Comparison of ENCODE assay signal across 23 cellular contexts in the genomic region with DNA sequence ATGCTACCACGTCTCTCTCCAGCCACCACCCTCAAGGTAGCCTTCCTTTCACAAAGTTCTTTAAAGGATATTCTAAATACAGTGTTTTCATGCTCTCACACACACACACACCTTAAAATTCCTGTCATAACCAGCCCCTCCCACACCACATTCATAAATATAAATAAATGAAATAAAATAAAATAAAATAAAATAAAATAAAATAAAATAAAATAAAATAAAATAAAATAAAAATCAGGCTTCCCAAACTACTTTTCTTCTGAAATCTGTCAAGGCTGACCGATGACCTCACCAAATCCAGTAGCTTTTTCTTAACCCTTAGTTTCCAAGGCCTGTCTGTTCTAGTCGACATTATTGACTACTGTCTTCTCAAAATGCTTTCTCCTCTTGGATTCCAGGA.
DNase-seq lines count a peak whose midpoint lies in the region; ATAC-seq, FAIRE-seq and TF ChIP-seq lines count a peak whose summit lies in the region.
"Had no signal": no experiment of that assay in that cellular context is flagged by ENCODE, and none has a peak within 500 bp of the region (broad histone marks: within the 10 kb centered on the region; RNA-seq: fewer than 3 reads in every experiment).

No MANE protein-coding gene starts in this region.

- in situ Hi-C loops in HepG2 (cut with HindIII; ENCODE audit: extremely low pct_ligation_motif_present, low pct_unique_long_range_greater_than_20kb), result loop anchor here (5.0 kb wide), 2 partner anchors 143 to 288 kb away; no protein-coding TSS in a partner anchor

- no peak for TF ChIP-seq CTCF in HepG2 (CRISPR knock-in tag; IDR thresholded peaks at IDR 0.05)
- TF ChIP-seq CTCF in right lobe of liver (IDR thresholded peaks at IDR 0.05), result no peak
- TF ChIP-seq CTCF in nephron progenitor cell (IDR thresholded peaks at IDR 0.05), result no peak
- no peak for TF ChIP-seq CTCF in tibial artery (IDR thresholded peaks at IDR 0.05)
- TF ChIP-seq CTCF in gastroesophageal sphincter (IDR thresholded peaks at IDR 0.05), result no peak

- H3K4me1 ChIP-seq in HepG2 (ENCODE audit: insufficient read depth, low read length), result no peaks in the 10 kb centered on the region
- H3K4me1 ChIP-seq in right lobe of liver, result no peaks in the 10 kb centered on the region
- H3K4me1 ChIP-seq in tibial artery, result peaks cover 0 to 24% (median 1%) of the 10 kb centered on the region in 4 donors
- H3K4me1 ChIP-seq in gastroesophageal sphincter, result peaks cover 0 to 19% (median 0%) of the 10 kb centered on the region in 3 donors
- H3K4me1 ChIP-seq: BLaER1, Caco-2, HAP-1 had no signal

- 2% methylated on average over 3 of the region's 3 CpGs for WGBS in HepG2 (ENCODE audit: low lambda C conversion rate)
- 76% methylated on average over 3 of the region's 3 CpGs for WGBS in right lobe of liver (ENCODE audit: insufficient coverage, low coverage, low lambda C conversion rate, missing lambda C conversion rate)
- 91 to 93% methylated on average over 3 of the region's 3 CpGs for WGBS in gastroesophageal sphincter (ENCODE audit: low coverage in 1 of 2), 2 donors

- no peaks in the 10 kb centered on the region for H3K9me3 ChIP-seq in HepG2 (ENCODE audit: low read length)
- H3K9me3 ChIP-seq in right lobe of liver, result no peaks in the 10 kb centered on the region
- H3K9me3 ChIP-seq in tibial artery, result no peaks in the 10 kb centered on the region
- H3K9me3 ChIP-seq in gastroesophageal sphincter, result no peaks in the 10 kb centered on the region
- H3K9me3 ChIP-seq: BLaER1, Caco-2, HAP-1 had no signal

- H3K36me3 ChIP-seq in HepG2 (replicated peaks in 1 of 2; ENCODE audit: control insufficient read depth in 1 of 2, insufficient read depth in 2 of 2, low read length in 2 of 2) (no peaks in the 10 kb centered on the region), right lobe of liver (no peaks in the 10 kb centered on the region), tibial artery (no peaks in the 10 kb centered on the region), gastroesophageal sphincter (no peaks in the 10 kb centered on the region)
- H3K36me3 ChIP-seq: BLaER1, HAP-1 had no signal

- H3K36me3 Mint-ChIP-seq in nephron progenitor cell (ENCODE audit: low read depth), result no peaks in the 10 kb centered on the region
- H3K36me3 Mint-ChIP-seq: CD4-positive, CD25-positive, alpha-beta regulatory T cell; CD8-positive, alpha-beta T cell had no signal

- H3K27ac Mint-ChIP-seq in nephron progenitor cell, result peak overlapping the region; percentile 79
- H3K27ac Mint-ChIP-seq: B cell; CD4-positive, CD25-positive, alpha-beta regulatory T cell; CD8-positive, alpha-beta T cell; GM23338 had no signal

- no peak overlapping the region for H3K27ac ChIP-seq in HepG2 (ENCODE audit: extremely low read length, insufficient read depth, low read length)
- H3K27ac ChIP-seq in right lobe of liver, result no peak overlapping the region
- peak overlapping the region; percentile 2 to 47 for H3K27ac ChIP-seq in tibial artery
- no peak overlapping the region for H3K27ac ChIP-seq in gastroesophageal sphincter
- H3K27ac ChIP-seq: 22Rv1, BLaER1, C4-2B had no signal

- H3K4me1 Mint-ChIP-seq in nephron progenitor cell, result no peaks in the 10 kb centered on the region
- H3K4me1 Mint-ChIP-seq: B cell; CD4-positive, CD25-positive, alpha-beta regulatory T cell had no signal

- TF ChIP-seq EP300 in HepG2 (IDR thresholded peaks at IDR 0.05; ENCODE audit: low read depth in 2 of 2, low read length in 2 of 2), result no peak
- TF ChIP-seq EP300 in HepG2 (CRISPR knock-in tag; IDR thresholded peaks at IDR 0.05; ENCODE audit: borderline replicate concordance), result no peak
- TF ChIP-seq EP300 in gastroesophageal sphincter (IDR thresholded peaks at IDR 0.05), result no peak

- no peaks in the 10 kb centered on the region for H3K9me3 Mint-ChIP-seq in nephron progenitor cell
- H3K9me3 Mint-ChIP-seq: CD8-positive, alpha-beta T cell had no signal

- no peak overlapping the region for H3K4me2 ChIP-seq in HepG2 (ENCODE audit: low read depth, low read length)
- H3K4me2 ChIP-seq: BLaER1, GM23338 had no signal

- no peak for DNase-seq in HepG2 (ENCODE audit: low spot score)
- no peak for DNase-seq in right lobe of liver
- no peak for DNase-seq in nephron progenitor cell
- DNase-seq in tibial artery, result no peak
- no peak for DNase-seq in HuH-7.5 (ENCODE audit: low spot score)
- no peak for DNase-seq in DMS 273 (lab: John Stamatoyannopoulos, UW; ENCODE audit: unreplicated experiment)
- DNase-seq: Caco-2; CD4-positive, CD25-positive, alpha-beta regulatory T cell; CD8-positive, alpha-beta T cell; DMS 273 treated with DMSO at 0.1 percent for 48 hours; DMS79; EL; GDM1 had no signal

- ATAC-seq in HepG2 (no peak), right lobe of liver (no peak), gastroesophageal sphincter (no peak)
- ATAC-seq: CD8-positive, alpha-beta T cell; GM12878; GM23338 had no signal

- H3K27me3 ChIP-seq in HepG2 (ENCODE audit: control insufficient read depth in 1 of 2, insufficient read depth in 2 of 2, low read length in 2 of 2) (no peaks in the 10 kb centered on the region), right lobe of liver (no peaks in the 10 kb centered on the region), tibial artery (no peaks in the 10 kb centered on the region), gastroesophageal sphincter (no peaks in the 10 kb centered on the region)
- H3K27me3 ChIP-seq: BLaER1 had no signal

- no peak overlapping the region for H2AFZ ChIP-seq in HepG2 (ENCODE audit: low read length)
- H2AFZ ChIP-seq: GM23338 had no signal

- no TSS peak for BruUV-seq in HepG2 (replicated peaks; lab: Mats Ljungman, UMichigan)

- H3K4me3 Mint-ChIP-seq in nephron progenitor cell, result no peak overlapping the region
- H3K4me3 Mint-ChIP-seq: B cell; CD4-positive, CD25-positive, alpha-beta regulatory T cell; CD8-positive, alpha-beta T cell; GM23338 had no signal

- peaks cover 2% of the 10 kb centered on the region for H3K27me3 Mint-ChIP-seq in nephron progenitor cell (ENCODE audit: low read depth, poor library complexity)
- H3K27me3 Mint-ChIP-seq: B cell; CD4-positive, CD25-positive, alpha-beta regulatory T cell had no signal

- FAIRE-seq in HepG2 (lab: Jason Lieb, UNC), result no peak
- FAIRE-seq: A204.1, GM12878, GM19239 had no signal

- CTCF ChIA-PET in HepG2 (lab: Yijun Ruan, JAX; ENCODE audit: low intra/inter-chr PET ratio, low total read pairs), result no interaction called here

- H3K4me3 ChIP-seq in HepG2 (replicated peaks in 1 of 3; ENCODE audit: insufficient read depth in 1 of 3, low read depth in 2 of 3, low read length in 3 of 3) (no peak overlapping the region), right lobe of liver (no peak overlapping the region), tibial artery (no peak overlapping the region), gastroesophageal sphincter (no peak overlapping the region)
- H3K4me3 ChIP-seq: BLaER1, GM12878, GM23338, HAP-1 had no signal

- no peak overlapping the region for H3K9ac ChIP-seq in HepG2 (ENCODE audit: insufficient read depth, low read depth, low read length)
- H3K9ac ChIP-seq: BLaER1 had no signal

- intact Hi-C loops in HepG2 (cut with micrococcal nuclease; ENCODE audit: unreplicated experiment) (loop anchor here (5.0 kb wide), 1 partner anchor 117 kb away; no protein-coding TSS in a partner anchor), right lobe of liver (cut with DNase I) (loop anchor here in 1 of 2 donors (10.0 kb wide), 1 partner anchor 150 kb away; no protein-coding TSS in a partner anchor), tibial artery (cut with DNase I; ENCODE audit: low total_unique reads) (loop anchor here (10.0 kb wide), 1 partner anchor 290 kb away; no protein-coding TSS in a partner anchor)

- H4K20me1 ChIP-seq in HepG2 (ENCODE audit: insufficient read depth, low read length), result no peaks in the 10 kb centered on the region
- H4K20me1 ChIP-seq: BLaER1 had no signal

- H3K79me2 ChIP-seq in HepG2 (ENCODE audit: insufficient read depth, low read length), result no peaks in the 10 kb centered on the region

- no peak for TF ChIP-seq RAD21 in HepG2 (CRISPR knock-in tag; IDR thresholded peaks at IDR 0.05)

- POLR2A ChIA-PET in HepG2 (lab: Yijun Ruan, JAX), result no interaction called here

- no peak for TF ChIP-seq POLR2A in HepG2 (IDR thresholded peaks at IDR 0.05; ENCODE audit: insufficient read depth in 1 of 2, low read depth in 2 of 2, low read length in 2 of 2)
- no peak for TF ChIP-seq POLR2A in right lobe of liver (IDR thresholded peaks at IDR 0.05)
- TF ChIP-seq POLR2A in gastroesophageal sphincter (IDR thresholded peaks at IDR 0.05), result no peak

TF ChIP-seq in HepG2, 621 proteins besides CTCF, POLR2A, EP300 and RAD21:
- peak; percentile 69 for TF ChIP-seq ATF7 (IDR thresholded peaks at IDR 0.05)
- no peak for TF ChIP-seq ATF7 (CRISPR knock-in tag; IDR thresholded peaks at IDR 0.05)
- no peak for TF ChIP-seq SALL2 (CRISPR knock-in tag; IDR thresholded peaks at IDR 0.05)

Comparison
In these comparisons a context has a peak if more than half of its experiments do, and no peak if none do; other contexts are left out.
1. H3K27ac ChIP-seq: peak in tibial artery (2 of 2); none in HepG2 (single experiment), right lobe of liver (0 of 3) and gastroesophageal sphincter (0 of 4).